8 cellular contexts compared by ENCODE assay signal in the genomic region with DNA sequence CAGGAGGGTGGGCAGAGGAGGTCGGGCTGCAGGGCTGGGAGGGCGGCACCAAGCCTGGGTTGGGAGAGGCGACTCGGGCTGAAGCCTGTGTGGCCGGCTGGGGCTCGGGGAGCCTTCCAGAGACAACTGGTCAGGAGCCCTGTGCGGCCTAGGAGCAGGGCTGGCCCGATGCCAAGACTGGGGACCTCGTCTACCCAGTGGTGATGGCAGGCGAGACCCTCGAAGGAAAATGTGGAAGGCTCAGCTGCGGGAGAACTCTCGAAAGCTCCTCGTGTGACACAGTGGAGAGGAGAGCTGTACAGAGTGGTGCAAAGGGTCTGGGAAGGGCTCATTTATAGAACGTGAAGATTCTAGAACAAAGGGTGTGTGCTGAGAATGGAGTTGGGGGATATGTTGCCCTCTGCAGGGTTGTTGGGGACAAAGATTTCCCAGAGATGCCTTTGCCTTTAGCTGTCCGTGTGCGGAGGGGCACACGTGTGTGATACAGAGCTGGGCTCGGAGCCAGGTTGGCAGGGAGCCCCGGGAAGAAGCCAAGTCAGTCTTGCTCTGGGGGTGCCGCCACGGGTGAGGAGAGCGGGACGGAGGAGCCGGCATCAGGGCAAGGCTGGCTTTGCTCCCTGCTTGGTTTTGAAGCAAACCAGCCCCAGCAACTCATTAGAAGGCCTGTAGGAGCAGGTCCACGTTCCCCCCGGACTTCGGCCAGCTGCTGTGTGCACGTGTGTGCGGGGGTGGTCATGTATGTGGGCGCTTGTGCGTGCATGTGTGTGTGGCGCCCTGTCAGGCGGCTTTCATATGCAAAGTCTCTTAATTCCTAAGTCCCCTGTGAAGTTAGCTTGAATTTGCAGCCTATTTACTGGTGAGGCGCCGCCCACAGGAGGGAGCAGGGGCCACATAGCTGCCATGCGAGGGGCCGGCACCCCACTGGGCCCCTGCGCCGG.
DNase-seq lines count a peak whose midpoint lies in the region; ATAC-seq and TF ChIP-seq lines count a peak whose summit lies in the region.

No MANE protein-coding gene starts in this region.

- peaks cover 8% of the 10 kb centered on the region for H3K4me1 ChIP-seq in body of pancreas
- peaks cover 0 to 25% (median 11%) of the 10 kb centered on the region in 4 donors for H3K4me1 ChIP-seq in tibial artery

- no peak overlapping the region for H3K4me3 ChIP-seq in body of pancreas
- H3K4me3 ChIP-seq in tibial artery = no peak overlapping the region

- no peaks in the 10 kb centered on the region for H3K9me3 ChIP-seq in body of pancreas
- no peaks in the 10 kb centered on the region for H3K9me3 ChIP-seq in tibial artery

- ATAC-seq in body of pancreas = peak; percentile 34

- H3K27ac ChIP-seq in body of pancreas = no peak overlapping the region
- no peak overlapping the region for H3K27ac ChIP-seq in tibial artery

- H3K36me3 ChIP-seq in body of pancreas (replicated peaks in 1 of 2; ENCODE audit: insufficient read depth in 1 of 2, low read depth in 2 of 2) = no peaks in the 10 kb centered on the region
- peaks cover 0 to 20% (median 11%) of the 10 kb centered on the region in 3 donors for H3K36me3 ChIP-seq in tibial artery

- no peak for TF ChIP-seq POLR2A in body of pancreas (IDR thresholded peaks at IDR 0.05)

- 65% methylated on average over 38 to 40 of the region's 40 CpGs for WGBS in body of pancreas, 2 donors

- intact Hi-C loops in body of pancreas (cut with DNase I) = no loop called here
- intact Hi-C loops in tibial artery (cut with DNase I; ENCODE audit: low total_unique reads) = no loop called here

- H3K27me3 ChIP-seq in body of pancreas (no peaks in the 10 kb centered on the region), tibial artery (no peaks in the 10 kb centered on the region)

- TF ChIP-seq CTCF in body of pancreas (IDR thresholded peaks at IDR 0.05) (no peak), tibial artery (IDR thresholded peaks at IDR 0.05) (no peak)

- DNase-seq in AG08395 (ENCODE audit: low spot score) (peak; percentile 86), M059J (ENCODE audit: low read depth) (peak; percentile 93), body of pancreas (peak; percentile 55 to 81 (median 67)), kidney glomerular epithelial cell (lab: John Stamatoyannopoulos, UW) (peak; percentile 29), tibial artery (peak; percentile 54 to 86), retina (no peak), DMS53 (lab: John Stamatoyannopoulos, UW) (no peak)
- no peak for DNase-seq in activated T-cell treated with anti-CD3 and anti-CD28 coated beads, Interleukin-2, amount 50 U/mL, for 48 hours

Comparison
In these comparisons a context has a peak if more than half of its experiments do, and no peak if none do; other contexts are left out.
1. DNase-seq: peak in AG08395 (single experiment), M059J (single experiment), body of pancreas (4 of 4), kidney glomerular epithelial cell (single experiment) and tibial artery (2 of 2); none in activated T-cell treated with anti-CD3 and anti-CD28 coated beads, Interleukin-2, amount 50 U/mL, for 48 hours (0 of 2), retina (single experiment) and DMS53 (single experiment).